In genomic region chr14:22897357-22897756, GRCh38 we compare ENCODE assay signal across 1 cellular context.
TF ChIP-seq lines count a peak whose summit lies in the region.

No MANE protein-coding gene starts in this region.

TF ChIP-seq in GM12878, 131 proteins besides CTCF, POLR2A, EP300 and RAD21:
- TF ChIP-seq RELA (IDR thresholded peaks at IDR 0.05; ENCODE audit: borderline replicate concordance, partially characterized antibody) (no peak), MTA3 (IDR thresholded peaks at IDR 0.05; ENCODE audit: borderline replicate concordance, low read length) (0 out of 2 replicates have a peak, but pooled peaks have one; percentile 28), NR2F1 (conservative IDR thresholded peaks at IDR 0.05) (no peak)
